Comparison of ENCODE assay signal across 20 cellular contexts in the genomic region with DNA sequence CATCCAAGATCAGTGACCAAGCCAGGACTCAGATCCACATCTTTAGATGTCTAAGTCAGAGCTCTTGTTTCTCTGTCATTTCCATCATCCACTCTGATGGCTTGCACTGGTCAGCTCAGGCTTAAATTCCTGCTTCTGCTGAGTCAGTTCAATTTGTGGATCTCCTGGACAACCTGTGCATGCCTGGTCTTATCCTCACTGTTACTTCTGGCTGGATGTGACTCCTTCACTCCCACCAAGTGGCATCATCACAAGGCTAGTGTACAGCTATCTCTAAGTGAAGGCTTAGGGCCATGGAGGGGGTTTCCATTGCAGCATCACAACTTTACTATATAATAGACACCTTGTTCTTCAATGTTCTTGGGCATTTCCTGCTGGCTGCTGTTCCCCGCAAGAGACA.
A peak's percentile ranks its signal among the peaks of the same experiment; 100 is the strongest.
DNase-seq lines count a peak whose midpoint lies in the region; ATAC-seq, FAIRE-seq and TF ChIP-seq lines count a peak whose summit lies in the region.
"Had no signal": no experiment of that assay in that cellular context is flagged by ENCODE, and none has a peak within 500 bp of the region (broad histone marks: within the 10 kb centered on the region; RNA-seq: fewer than 3 reads in every experiment).

No MANE protein-coding gene starts in this region.

- H3K9ac ChIP-seq in K562 (ENCODE audit: insufficient read depth in 1 of 2, low read depth in 2 of 2, low read length in 2 of 2): no peak overlapping the region
- H3K9ac ChIP-seq: BLaER1, GM23248 had no signal

- no peaks in the 10 kb centered on the region for H4K20me1 ChIP-seq in K562 (replicated peaks; ENCODE audit: control insufficient read depth, insufficient read depth, low read length)
- H4K20me1 ChIP-seq: BLaER1 had no signal

- DNase-seq in A549 (ENCODE audit: low read depth in 1 of 2, low spot score in 1 of 2) (no peak), K562 (ENCODE audit: extremely low read depth in 1 of 4, low spot score in 3 of 4) (no peak), NCI-H2196 (lab: John Stamatoyannopoulos, UW; ENCODE audit: unreplicated experiment) (no peak), nephron progenitor cell (no peak)
- DNase-seq in stimulated activated naive CD4-positive, alpha-beta T cell (lab: John Stamatoyannopoulos, UW): no peak
- DNase-seq: Caco-2; CD4-positive, CD25-positive, alpha-beta regulatory T cell; CD8-positive, alpha-beta T cell; DMS153; DND-41; GM23248; H7 had no signal

- H3K4me3 ChIP-seq in A549: no peak overlapping the region
- H3K4me3 ChIP-seq in K562: no peak overlapping the region
- H3K4me3 ChIP-seq: BLaER1, GM23248 had no signal

- WGBS in A549 (ENCODE audit: missing lambda C conversion rate): 93% methylated on average over 1 of the region's 1 CpG
- WGBS in K562 (ENCODE audit: insufficient coverage, low coverage, missing lambda C conversion rate): 0% methylated on average over 1 of the region's 1 CpG

- peaks cover 11% of the 10 kb centered on the region for H3K9me3 Mint-ChIP-seq in nephron progenitor cell
- H3K9me3 Mint-ChIP-seq: CD8-positive, alpha-beta T cell had no signal

- H3K27ac Mint-ChIP-seq in nephron progenitor cell: no peak overlapping the region
- H3K27ac Mint-ChIP-seq: B cell; CD4-positive, CD25-positive, alpha-beta regulatory T cell; CD8-positive, alpha-beta T cell had no signal

- peaks cover 9% of the 10 kb centered on the region for H3K27me3 Mint-ChIP-seq in nephron progenitor cell (ENCODE audit: low read depth, poor library complexity)

- no peak overlapping the region for H3K4me3 Mint-ChIP-seq in nephron progenitor cell
- H3K4me3 Mint-ChIP-seq: B cell; CD4-positive, CD25-positive, alpha-beta regulatory T cell; CD8-positive, alpha-beta T cell had no signal

- TF ChIP-seq RAD21 in A549 (conservative IDR thresholded peaks at IDR 0.05 in 1 of 2, IDR thresholded peaks at IDR 0.05 in 1 of 2) (no peak), K562 (CRISPR knock-in tag; conservative IDR thresholded peaks at IDR 0.05 in 1 of 2, IDR thresholded peaks at IDR 0.05 in 1 of 2) (no peak)

- intact Hi-C loops in K562 (cut with micrococcal nuclease): no loop called here

- in situ Hi-C loops in K562 (cut with MboI): no loop called here

- no peak for TF ChIP-seq CTCF in A549 (IDR thresholded peaks at IDR 0.05)
- TF ChIP-seq CTCF in K562 (IDR thresholded peaks at IDR 0.05 in 2 of 3, conservative IDR thresholded peaks at IDR 0.05 in 1 of 3; ENCODE audit: insufficient read depth in 2 of 3, low read depth in 1 of 3, low read length in 3 of 3): no peak
- no peak for TF ChIP-seq CTCF in nephron progenitor cell (IDR thresholded peaks at IDR 0.05)

- H3K9me1 ChIP-seq in K562 (ENCODE audit: control insufficient read depth, insufficient read depth, low read length): peaks cover 2% of the 10 kb centered on the region

- no peak overlapping the region for H3K4me2 ChIP-seq in A549
- H3K4me2 ChIP-seq in K562 (ENCODE audit: insufficient read depth, low read length): no peak overlapping the region
- H3K4me2 ChIP-seq: BLaER1 had no signal

- POLR2A ChIA-PET in A549 (lab: Yijun Ruan, JAX) (no interaction called here), K562 (lab: Yijun Ruan, JAX) (no interaction called here)

- no TSS peak for BruUV-seq in K562 (replicated peaks; lab: Mats Ljungman, UMichigan)

- H3K9me3 ChIP-seq in A549: no peaks in the 10 kb centered on the region
- no peaks in the 10 kb centered on the region for H3K9me3 ChIP-seq in K562 (replicated peaks; ENCODE audit: control insufficient read depth, insufficient read depth, low read depth, low read length)
- H3K9me3 ChIP-seq: BLaER1, Caco-2 had no signal

- FAIRE-seq in A549 (lab: Jason Lieb, UNC): no peak
- FAIRE-seq in K562 (lab: Jason Lieb, UNC): no peak
- FAIRE-seq: G401.6, GM19239, H1 had no signal

- no peaks in the 10 kb centered on the region for H3K36me3 ChIP-seq in K562 (ENCODE audit: control insufficient read depth, insufficient read depth, low read length)
- H3K36me3 ChIP-seq: BLaER1 had no signal

- ATAC-seq in A549 (no peak), HG03432 (IDR thresholded peaks at IDR 0.05; ENCODE audit: unreplicated experiment) (peak; percentile 39), K562 (no peak)
- ATAC-seq: CD8-positive, alpha-beta T cell; HCT116 had no signal

- peaks cover 7% of the 10 kb centered on the region for H3K4me1 Mint-ChIP-seq in nephron progenitor cell
- H3K4me1 Mint-ChIP-seq: B cell; CD4-positive, CD25-positive, alpha-beta regulatory T cell had no signal

- no peak for TF ChIP-seq EP300 in A549 (IDR thresholded peaks at IDR 0.05)
- TF ChIP-seq EP300 in K562 (IDR thresholded peaks at IDR 0.05; ENCODE audit: low read length): no peak

- no peak overlapping the region for H2AFZ ChIP-seq in K562 (ENCODE audit: low read depth, low read length)
- H2AFZ ChIP-seq: GM23248 had no signal

- no peaks in the 10 kb centered on the region for H3K36me3 Mint-ChIP-seq in nephron progenitor cell (ENCODE audit: low read depth)
- H3K36me3 Mint-ChIP-seq: CD4-positive, CD25-positive, alpha-beta regulatory T cell; CD8-positive, alpha-beta T cell had no signal

- H3K27ac ChIP-seq in A549 (no peak overlapping the region), K562 (ENCODE audit: extremely low read depth, low read depth, low read length) (no peak overlapping the region)
- H3K27ac ChIP-seq: BLaER1, C4-2B, GM23248 had no signal

- CTCF ChIA-PET in A549 (lab: Yijun Ruan, JAX): interaction anchor here (0.7 to 1.4 kb wide), 4 partner anchors 13 to 642 kb away, joined by 3 to 5 read pairs (median 3); no protein-coding TSS in a partner anchor
- CTCF ChIA-PET in K562 (lab: Yijun Ruan, JAX; ENCODE audit: low intra/inter-chr PET ratio): no interaction called here

- no peaks in the 10 kb centered on the region for H3K79me2 ChIP-seq in K562 (ENCODE audit: control insufficient read depth, insufficient read depth, low read length)

- H3K4me1 ChIP-seq in A549 (no peaks in the 10 kb centered on the region), K562 (replicated peaks in 1 of 2; ENCODE audit: control insufficient read depth in 2 of 2, insufficient read depth in 2 of 2, low read length in 2 of 2) (no peaks in the 10 kb centered on the region)
- H3K4me1 ChIP-seq: Caco-2 had no signal

- no peak for TF ChIP-seq POLR2A in A549 (IDR thresholded peaks at IDR 0.05; ENCODE audit: low read length)
- TF ChIP-seq POLR2A in K562 (conservative IDR thresholded peaks at IDR 0.05): no peak

- no peaks in the 10 kb centered on the region for H3K27me3 ChIP-seq in K562 (ENCODE audit: control insufficient read depth in 2 of 2, insufficient read depth in 2 of 2, low read length in 2 of 2)
- H3K27me3 ChIP-seq: BLaER1 had no signal

TF ChIP-seq in A549, 52 proteins besides CTCF, POLR2A, EP300 and RAD21:
- no peak for TF ChIP-seq KDM5A (IDR thresholded peaks at IDR 0.05)
- TF ChIP-seq MAFK (IDR thresholded peaks at IDR 0.05; ENCODE audit: partially characterized antibody): peak; percentile 57
TF ChIP-seq in A549: peak in this region for 1.

TF ChIP-seq in K562, 482 proteins besides CTCF, POLR2A, EP300 and RAD21:
- TF ChIP-seq ZNF316 (IDR thresholded peaks at IDR 0.05): 0 out of 2 replicates have a peak, but pooled peaks have one; percentile 6
- TF ChIP-seq HDAC6 (IDR thresholded peaks at IDR 0.05; ENCODE audit: low read depth, low read length): no peak

Comparison
In these comparisons a context has a peak if more than half of its experiments do, and no peak if none do; other contexts are left out.
1. Of the 35 proteins assayed by ChIP-seq in both K562 and A549: peak only in K562: none; only in A549: MAFK; in both: none; in neither: 34.